In the genomic region with DNA sequence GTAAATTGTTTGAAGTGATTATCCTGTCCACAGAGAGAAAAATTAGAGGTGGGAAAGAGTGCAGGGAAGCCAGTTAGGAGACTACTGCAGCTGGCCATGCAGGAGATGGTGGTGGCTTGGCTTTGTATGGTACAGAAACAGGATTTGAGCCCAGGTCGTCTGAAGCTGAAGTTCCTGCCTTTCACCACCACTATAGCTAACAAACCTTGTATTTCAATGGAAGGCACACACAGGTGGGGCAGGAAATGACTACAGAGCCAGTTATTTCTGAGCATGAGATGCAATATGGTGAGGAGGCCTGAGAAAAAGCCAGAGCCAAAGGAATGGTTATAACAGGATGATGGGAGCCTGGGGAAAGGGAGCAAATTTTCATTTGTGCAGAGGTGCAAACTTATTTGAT, we compare ENCODE assay signal across 15 cellular contexts.
DNase-seq lines count a peak whose midpoint lies in the region; ATAC-seq and TF ChIP-seq lines count a peak whose summit lies in the region.
"Had no signal": no experiment of that assay in that cellular context is flagged by ENCODE, and none has a peak within 500 bp of the region (broad histone marks: within the 10 kb centered on the region; RNA-seq: fewer than 3 reads in every experiment).

No MANE protein-coding gene starts in this region.

- no peak overlapping the region for H3K4me3 Mint-ChIP-seq in activated naive CD4-positive, alpha-beta T cell treated with anti-CD3 and anti-CD28 coated beads, Interleukin-2, amount 10 ng/mL, durations not matched to agents 7 days and 5 days
- H3K4me3 Mint-ChIP-seq in naive thymus-derived CD8-positive, alpha-beta T cell: peak overlapping the region; percentile 26 to 86 (median 66)
- H3K4me3 Mint-ChIP-seq: activated T-cell treated with anti-CD3 and anti-CD28 coated beads, Interleukin-2, amount 50 U/mL, for 4 hours; B cell had no signal

- no peak overlapping the region for H2AFZ ChIP-seq in hepatocyte
- H2AFZ ChIP-seq: parathyroid adenoma had no signal

- H3K36me3 Mint-ChIP-seq in activated naive CD4-positive, alpha-beta T cell treated with anti-CD3 and anti-CD28 coated beads, Interleukin-2, amount 10 ng/mL, durations not matched to agents 7 days and 5 days: peaks cover 6% of the 10 kb centered on the region
- peaks cover 10 to 12% of the 10 kb centered on the region in 2 donors for H3K36me3 Mint-ChIP-seq in activated naive CD4-positive, alpha-beta T cell treated with anti-CD3 and anti-CD28 coated beads, Interleukin-2, amount 50 U/mL, for 72 hours
- H3K36me3 Mint-ChIP-seq in naive thymus-derived CD8-positive, alpha-beta T cell: peaks cover 0 to 8% (median 2%) of the 10 kb centered on the region in 3 donors

- ATAC-seq in HG03442 (IDR thresholded peaks at IDR 0.05; ENCODE audit: unreplicated experiment): peak; percentile 36
- ATAC-seq in activated naive CD4-positive, alpha-beta T cell treated with anti-CD3 and anti-CD28 coated beads, Interleukin-2, amount 50 U/mL, for 72 hours: peak; percentile 46 to 55
- peak; percentile 85 to 95 for ATAC-seq in naive thymus-derived CD8-positive, alpha-beta T cell
- no peak for ATAC-seq in HG03571 (IDR thresholded peaks at IDR 0.05; ENCODE audit: unreplicated experiment)
- ATAC-seq: gastrocnemius medialis, left ventricle myocardium superior had no signal

- CTCF ChIA-PET in activated naive CD4-positive, alpha-beta T cell treated with anti-CD3 and anti-CD28 coated beads, Interleukin-2, amount 10 ng/mL, durations not matched to agents 7 days and 5 days (lab: Charles Lee): interaction anchor here (0.6 to 1.5 kb wide), 7 partner anchors 9 to 265 kb away, joined by 3 to 4 read pairs (median 3); no protein-coding TSS in a partner anchor

- H3K79me2 ChIP-seq in hepatocyte: no peaks in the 10 kb centered on the region
- H3K79me2 ChIP-seq: parathyroid adenoma had no signal

- peaks cover 55% of the 10 kb centered on the region for H3K4me1 Mint-ChIP-seq in activated naive CD4-positive, alpha-beta T cell treated with anti-CD3 and anti-CD28 coated beads, Interleukin-2, amount 10 ng/mL, durations not matched to agents 7 days and 5 days
- peaks cover 22 to 80% (median 77%) of the 10 kb centered on the region in 4 donors for H3K4me1 Mint-ChIP-seq in naive thymus-derived CD8-positive, alpha-beta T cell

- 43% methylated on average over 1 of the region's 1 CpG for WGBS in hepatocyte (ENCODE audit: low lambda C conversion rate, missing lambda C conversion rate)

- peak; percentile 52 for DNase-seq in activated naive CD4-positive, alpha-beta T cell treated with anti-CD3 and anti-CD28 coated beads, Interleukin-2, amount 10 ng/mL, durations not matched to agents 7 days and 5 days
- no peak for DNase-seq in activated naive CD4-positive, alpha-beta T cell treated with Interleukin-2 at 50 U/mL for 16 hours
- no peak for DNase-seq in activated naive CD4-positive, alpha-beta T cell treated with anti-CD3 and anti-CD28 coated beads, Interleukin-2, amount 50 U/mL, for 72 hours (ENCODE audit: low spot score in 2 of 2)
- peak in 5 of 10 donors; percentile 18 to 66 (median 63) for DNase-seq in naive thymus-derived CD8-positive, alpha-beta T cell
- DNase-seq in HuH-7 (ENCODE audit: low spot score): no peak
- no peak for DNase-seq in hepatocyte (ENCODE audit: low spot score)
- DNase-seq: activated T-cell treated with anti-CD3 and anti-CD28 coated beads, Interleukin-2, amount 50 U/mL, for 4 hours; gastrocnemius medialis; left ventricle myocardium superior; NCI-H187 treated with DMSO at 0.1 percent for 48 hours had no signal

- H3K27ac ChIP-seq in hepatocyte: no peak overlapping the region
- H3K27ac ChIP-seq: coronary artery, gastrocnemius medialis, parathyroid adenoma had no signal

- H3K9me3 Mint-ChIP-seq in activated naive CD4-positive, alpha-beta T cell treated with anti-CD3 and anti-CD28 coated beads, Interleukin-2, amount 10 ng/mL, durations not matched to agents 7 days and 5 days: no peaks in the 10 kb centered on the region
- H3K9me3 Mint-ChIP-seq in activated naive CD4-positive, alpha-beta T cell treated with anti-CD3 and anti-CD28 coated beads, Interleukin-2, amount 50 U/mL, for 72 hours: peaks cover 0 to 5% of the 10 kb centered on the region in 2 donors
- peaks cover 0 to 15% (median 0%) of the 10 kb centered on the region in 9 donors for H3K9me3 Mint-ChIP-seq in naive thymus-derived CD8-positive, alpha-beta T cell

- H3K27me3 Mint-ChIP-seq in activated naive CD4-positive, alpha-beta T cell treated with anti-CD3 and anti-CD28 coated beads, Interleukin-2, amount 10 ng/mL, durations not matched to agents 7 days and 5 days: no peaks in the 10 kb centered on the region
- H3K27me3 Mint-ChIP-seq in naive thymus-derived CD8-positive, alpha-beta T cell: no peaks in the 10 kb centered on the region
- H3K27me3 Mint-ChIP-seq: B cell had no signal

- no peak overlapping the region for H3K4me2 ChIP-seq in hepatocyte

- H3K4me3 ChIP-seq in hepatocyte: no peak overlapping the region
- H3K4me3 ChIP-seq: coronary artery, gastrocnemius medialis had no signal

- POLR2A ChIA-PET in naive thymus-derived CD8-positive, alpha-beta T cell (lab: Charles Lee): interaction anchor here (0.5 to 14.0 kb wide), 20 partner anchors 9 to 1461 kb away, joined by 3 to 283 read pairs (median 4); a partner anchor contains a TSS

- TF ChIP-seq CTCF in hepatocyte (IDR thresholded peaks at IDR 0.05; ENCODE audit: poor library complexity): no peak

- no peaks in the 10 kb centered on the region for H3K9me2 ChIP-seq in hepatocyte (replicated peaks; ENCODE audit: insufficient read depth)

- no peaks in the 10 kb centered on the region for H3K9me3 ChIP-seq in hepatocyte (ENCODE audit: low read depth)
- H3K9me3 ChIP-seq: gastrocnemius medialis had no signal

- H3K27me3 ChIP-seq in hepatocyte: no peaks in the 10 kb centered on the region
- H3K27me3 ChIP-seq: gastrocnemius medialis had no signal

- H3K27ac Mint-ChIP-seq in activated naive CD4-positive, alpha-beta T cell treated with anti-CD3 and anti-CD28 coated beads, Interleukin-2, amount 10 ng/mL, durations not matched to agents 7 days and 5 days: peak overlapping the region; percentile 71
- peak overlapping the region in 1 of 2 donors; percentile 11 for H3K27ac Mint-ChIP-seq in activated naive CD4-positive, alpha-beta T cell treated with anti-CD3 and anti-CD28 coated beads, Interleukin-2, amount 50 U/mL, for 72 hours
- peak overlapping the region; percentile 60 to 97 (median 91) for H3K27ac Mint-ChIP-seq in naive thymus-derived CD8-positive, alpha-beta T cell
- H3K27ac Mint-ChIP-seq: B cell had no signal

- no peaks in the 10 kb centered on the region for H3K36me3 ChIP-seq in hepatocyte (replicated peaks; ENCODE audit: insufficient read depth, low read depth)
- H3K36me3 ChIP-seq: gastrocnemius medialis had no signal

- no peaks in the 10 kb centered on the region for H3K4me1 ChIP-seq in hepatocyte (ENCODE audit: insufficient read depth)
- H3K4me1 ChIP-seq: parathyroid adenoma had no signal

- no peaks in the 10 kb centered on the region for H4K20me1 ChIP-seq in hepatocyte (ENCODE audit: insufficient read depth, poor library complexity, severe bottlenecking)
